8 cellular contexts compared by ENCODE assay signal in the genomic region with DNA sequence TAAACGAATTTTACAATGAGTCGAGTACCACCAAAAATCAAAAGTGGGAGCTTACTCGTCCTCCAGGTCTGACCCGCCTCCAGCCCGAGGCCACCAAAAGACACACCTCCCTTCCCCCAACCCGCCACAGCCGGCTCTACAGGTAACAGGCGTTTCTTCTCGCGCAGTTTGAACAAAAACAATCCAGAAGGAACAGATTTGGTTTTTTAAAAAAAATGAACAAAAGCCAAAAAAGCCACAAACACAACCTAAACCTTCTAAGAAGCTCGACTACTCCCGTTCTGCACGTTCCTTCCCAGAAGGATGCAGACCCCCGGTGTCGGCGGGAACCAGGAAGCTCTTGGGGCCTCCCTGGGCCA. TPM values are rescaled to one million over a fixed set of nuclear protein-coding genes. Genes with fewer than 3 reads are reported as not detected.
A peak's percentile ranks its signal among the peaks of the same experiment; 100 is the strongest.
DNase-seq lines count a peak whose midpoint lies in the region; ATAC-seq and TF ChIP-seq lines count a peak whose summit lies in the region.

No MANE protein-coding gene starts in this region.

- H3K4me1 ChIP-seq in parathyroid adenoma (no peaks in the 10 kb centered on the region), aorta (ENCODE audit: control insufficient read depth in 1 of 2, insufficient read depth in 2 of 2, low read length in 2 of 2) (no peaks in the 10 kb centered on the region)

- H3K27ac ChIP-seq in parathyroid adenoma (peak overlapping the region; percentile 74), aorta (ENCODE audit: low read depth in 1 of 2, low read length in 2 of 2) (peak overlapping the region; percentile 4 to 93)

- peak overlapping the region; percentile 80 for H2AFZ ChIP-seq in parathyroid adenoma

- DNase-seq in Right ventricle myocardium superior (peak; percentile 62), Right ventricle myocardium inferior (ENCODE audit: missing footprints) (no peak), NCI-H69 (lab: John Stamatoyannopoulos, UW) (peak; percentile 67), fibroblast of the aortic adventitia (ENCODE audit: low read depth) (peak; percentile 8), aorta (no peak)
- DNase-seq in activated T-cell treated with anti-CD3 and anti-CD28 coated beads, Interleukin-2, amount 50 U/mL, for 72 hours: peak; percentile 62 to 67

- H3K4me3 Mint-ChIP-seq in activated T-cell treated with anti-CD3 and anti-CD28 coated beads, Interleukin-2, amount 50 U/mL, for 72 hours: peak overlapping the region; percentile 93 to 99

- intact Hi-C loops in Right ventricle myocardium superior (cut with DNase I) (no loop called here), Right ventricle myocardium inferior (cut with DNase I) (no loop called here), aorta (cut with DNase I) (loop anchor here in 1 of 2 donors (2.0 kb wide), 1 partner anchor 160 kb away; no protein-coding TSS in a partner anchor)

- H3K36me3 Mint-ChIP-seq in activated T-cell treated with anti-CD3 and anti-CD28 coated beads, Interleukin-2, amount 50 U/mL, for 72 hours (ENCODE audit: insufficient read depth in 2 of 2): peaks cover 2% of the 10 kb centered on the region in 2 donors

- peaks cover 18% of the 10 kb centered on the region for H3K79me2 ChIP-seq in parathyroid adenoma

- H3K27me3 Mint-ChIP-seq in activated T-cell treated with anti-CD3 and anti-CD28 coated beads, Interleukin-2, amount 50 U/mL, for 72 hours (ENCODE audit: low read depth): no peaks in the 10 kb centered on the region

- 0 to 1% methylated on average over 16 of the region's 16 CpGs for WGBS in aorta, 2 donors

- H3K9me3 Mint-ChIP-seq in activated T-cell treated with anti-CD3 and anti-CD28 coated beads, Interleukin-2, amount 50 U/mL, for 72 hours: no peaks in the 10 kb centered on the region

- H3K9ac ChIP-seq in parathyroid adenoma: peak overlapping the region; percentile 21

- TF ChIP-seq CTCF in fibroblast of the aortic adventitia (IDR thresholded peaks at IDR 0.05; ENCODE audit: insufficient read depth, low read length) (no peak), parathyroid adenoma (IDR thresholded peaks at IDR 0.05) (no peak)

- H3K4me3 ChIP-seq in fibroblast of the aortic adventitia (ENCODE audit: low read depth, low read length) (peak overlapping the region; percentile 92), parathyroid adenoma (ENCODE audit: low read depth, low read length) (peak overlapping the region; percentile 99), aorta (ENCODE audit: low read length in 2 of 2) (peak overlapping the region; percentile 70 to 99)

- H3K36me3 ChIP-seq in parathyroid adenoma (ENCODE audit: control insufficient read depth, insufficient read depth, low read length) (no peaks in the 10 kb centered on the region), aorta (ENCODE audit: control insufficient read depth in 1 of 2, insufficient read depth in 2 of 2, low read length in 1 of 2) (no peaks in the 10 kb centered on the region)

- peak overlapping the region; percentile 81 for H3K27ac Mint-ChIP-seq in activated T-cell treated with anti-CD3 and anti-CD28 coated beads, Interleukin-2, amount 50 U/mL, for 72 hours

- peak overlapping the region; percentile 76 for H3K4me2 ChIP-seq in parathyroid adenoma (ENCODE audit: low read length)

- H3K9me3 ChIP-seq in parathyroid adenoma (ENCODE audit: control insufficient read depth, low read length) (no peaks in the 10 kb centered on the region), aorta (ENCODE audit: control insufficient read depth, low read length) (no peaks in the 10 kb centered on the region)

- H3K27me3 ChIP-seq in parathyroid adenoma (ENCODE audit: control insufficient read depth, insufficient read depth, low read length): no peaks in the 10 kb centered on the region
- no peaks in the 10 kb centered on the region for H3K27me3 ChIP-seq in aorta (ENCODE audit: control insufficient read depth in 1 of 2, insufficient read depth in 2 of 2, low read length in 1 of 2)

- ATAC-seq in Right ventricle myocardium superior (ENCODE audit: poor library complexity) (peak; percentile 53), Right ventricle myocardium inferior (no peak), HG02981 (IDR thresholded peaks at IDR 0.05; ENCODE audit: unreplicated experiment) (peak; percentile 39), aorta (ENCODE audit: low FRiP score) (no peak)
- ATAC-seq in activated T-cell treated with anti-CD3 and anti-CD28 coated beads, Interleukin-2, amount 50 U/mL, for 72 hours (replicated peaks in 1 of 2): peak; percentile 28 to 41

- H3K4me1 Mint-ChIP-seq in activated T-cell treated with anti-CD3 and anti-CD28 coated beads, Interleukin-2, amount 50 U/mL, for 72 hours (ENCODE audit: low read depth): peaks cover 34% of the 10 kb centered on the region

RNA-seq across cellular contexts. Expression of a gene that starts 0.7 kb away (rescaled TPM):
- total RNA-seq in Right ventricle myocardium superior (12.6 TPM), Right ventricle myocardium inferior (14.6 TPM), fibroblast of the aortic adventitia (ENCODE audit: low replicate concordance) (28.0 and 108 TPM in 2 replicates), aorta (10 to 100 TPM; 49.5 to 55.5 TPM)
- 10 to 100 TPM; 44.1 to 58.5 TPM for total RNA-seq in activated T-cell treated with anti-CD3 and anti-CD28 coated beads, Interleukin-2, amount 50 U/mL, for 72 hours
- 10 to 100 TPM; 18.0 to 25.9 TPM for polyA plus RNA-seq in aorta

Comparison
In these comparisons a context has a peak if more than half of its experiments do, and no peak if none do; other contexts are left out.
1. ATAC-seq: peak in Right ventricle myocardium superior (single experiment), HG02981 (single experiment) and activated T-cell treated with anti-CD3 and anti-CD28 coated beads, Interleukin-2, amount 50 U/mL, for 72 hours (2 of 2); none in Right ventricle myocardium inferior (single experiment) and aorta (single experiment).
2. DNase-seq: peak in Right ventricle myocardium superior (single experiment), NCI-H69 (single experiment), activated T-cell treated with anti-CD3 and anti-CD28 coated beads, Interleukin-2, amount 50 U/mL, for 72 hours (2 of 2) and fibroblast of the aortic adventitia (single experiment); none in Right ventricle myocardium inferior (single experiment) and aorta (0 of 2).
3. Peak in every context shown above with its lines, with median percentiles within 50 percentile points of each other: H3K4me3 ChIP-seq.